8 cellular contexts compared by ENCODE assay signal in the genomic region with DNA sequence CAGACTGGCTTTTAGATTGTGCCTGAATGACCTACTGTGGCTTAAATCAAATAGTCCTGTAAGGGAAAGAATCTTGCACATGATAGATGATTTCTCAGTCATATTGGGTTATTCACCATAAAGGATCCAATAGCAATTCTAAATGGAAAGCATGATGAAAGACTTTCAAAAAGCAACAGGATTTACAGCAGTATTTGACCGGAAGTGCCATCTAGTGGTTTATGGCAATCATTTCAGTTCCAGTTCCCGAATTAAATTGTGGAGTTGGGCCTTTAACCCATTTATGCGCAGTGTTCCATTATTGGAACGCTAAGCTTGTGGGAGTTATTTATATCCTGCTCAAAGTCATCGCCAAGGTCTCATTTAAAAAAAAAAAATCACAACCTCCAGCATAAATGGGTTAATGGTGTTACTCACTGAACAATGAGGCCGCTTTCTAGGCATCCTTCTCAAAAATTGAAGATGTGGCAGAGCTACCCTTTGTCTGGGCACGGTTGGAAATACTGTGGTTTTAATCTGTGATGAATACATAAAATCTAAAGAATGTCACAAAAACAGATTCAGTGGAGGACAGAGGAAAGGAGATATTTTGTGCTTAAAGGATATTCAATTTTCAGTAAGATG.
DNase-seq lines count a peak whose midpoint lies in the region; ATAC-seq and TF ChIP-seq lines count a peak whose summit lies in the region.

No MANE protein-coding gene starts in this region.

- H4K20me1 ChIP-seq in IMR-90 (ENCODE audit: insufficient read depth, low read length): no peaks in the 10 kb centered on the region

- POLR2A ChIA-PET in IMR-90 (lab: Charles Lee; ENCODE audit: unreplicated experiment): no interaction called here

- H2BK120ac ChIP-seq in IMR-90 (ENCODE audit: low read depth, low read length): no peak overlapping the region

- no peaks in the 10 kb centered on the region for H3K9me1 ChIP-seq in IMR-90 (ENCODE audit: insufficient read depth, low read length)

- intact Hi-C loops in IMR-90 (cut with micrococcal nuclease): loop anchor here (1.0 to 5.0 kb wide), 2 partner anchors 111 to 198 kb away; a partner anchor contains a TSS
- intact Hi-C loops in ovary (cut with DNase I): loop anchor here in 1 of 4 donors (10.0 kb wide), 1 partner anchor 201 kb away; no protein-coding TSS in a partner anchor

- TF ChIP-seq EP300 in ovary (IDR thresholded peaks at IDR 0.05): no peak

- no peak overlapping the region for H2BK15ac ChIP-seq in IMR-90 (ENCODE audit: low read depth, low read length)

- H3K4ac ChIP-seq in IMR-90 (ENCODE audit: low read depth, low read length): no peak overlapping the region

- peak; percentile 49 for ATAC-seq in IMR-90 (ENCODE audit: low read depth)
- ATAC-seq in GM18517 (IDR thresholded peaks at IDR 0.05; ENCODE audit: unreplicated experiment): no peak
- ATAC-seq in HG03521 (IDR thresholded peaks at IDR 0.05; ENCODE audit: unreplicated experiment): no peak

- no peak overlapping the region for H3K18ac ChIP-seq in IMR-90 (ENCODE audit: low read depth, low read length)

- peaks cover 11 to 52% of the 10 kb centered on the region in 2 experiments; a peak in 3 of 4 replicates for H3K79me1 ChIP-seq in IMR-90 (ENCODE audit: low read depth in 1 of 2, low read length in 2 of 2)

- no TSS peak for BruUV-seq in IMR-90 (replicated peaks; lab: Mats Ljungman, UMichigan)

- H3K36me3 ChIP-seq in IMR-90 (ENCODE audit: control insufficient read depth, insufficient read depth, low read length) (no peaks in the 10 kb centered on the region), ovary (no peaks in the 10 kb centered on the region)

- H3K27ac ChIP-seq in IMR-90 (ENCODE audit: insufficient read depth, low read length): no peak overlapping the region
- no peak overlapping the region for H3K27ac ChIP-seq in ovary

- TF ChIP-seq POLR2A in IMR-90 (IDR thresholded peaks at IDR 0.05; ENCODE audit: low read depth, low read length) (no peak), ovary (IDR thresholded peaks at IDR 0.05) (no peak)

- H2BK20ac ChIP-seq in IMR-90 (ENCODE audit: low read depth, low read length): no peak overlapping the region

- H3K27me3 ChIP-seq in IMR-90 (ENCODE audit: control insufficient read depth, insufficient read depth, low read length) (no peaks in the 10 kb centered on the region), ovary (no peaks in the 10 kb centered on the region)

- no peak overlapping the region for H3K14ac ChIP-seq in IMR-90 (replicated peaks; ENCODE audit: low read depth, low read length)

- TF ChIP-seq CTCF in IMR-90 (conservative IDR thresholded peaks at IDR 0.05; ENCODE audit: low read depth, low read length) (peak; percentile 78), ovary (IDR thresholded peaks at IDR 0.05) (peak; percentile 28 to 75 (median 57))

- H3K4me2 ChIP-seq in IMR-90 (ENCODE audit: low read depth, low read length): no peak overlapping the region

- H3K9ac ChIP-seq in IMR-90 (ENCODE audit: low read depth, low read length): no peak overlapping the region

- DNase-seq in Caki2 (ENCODE audit: low read depth) (peak; percentile 31), IMR-90 (peak; percentile 77), RPMI7951 (ENCODE audit: low read depth) (peak; percentile 61), fibroblast of gingiva (ENCODE audit: low read depth) (peak; percentile 71), ovary (no peak), cortex of kidney (lab: John Stamatoyannopoulos, UW) (no peak)

- H2AFZ ChIP-seq in IMR-90 (replicated peaks; ENCODE audit: low read length, poor library complexity): no peak overlapping the region

- 29% methylated on average over 1 of the region's 7 CpGs; no CpG with 5 or more reads in 1 of the 2 experiments for WGBS in IMR-90 (ENCODE audit: extremely low coverage in 2 of 2, insufficient read length in 1 of 2), 2 experiments
- WGBS in ovary, 3 donors: 49 to 62% (median 53%) methylated on average over 7 of the region's 7 CpGs

- dilution Hi-C loops in IMR-90 (cut with HindIII; ENCODE audit: low sequenced_read_pairs, unreplicated experiment): no loop called here

- CTCF ChIA-PET in IMR-90 (lab: Yijun Ruan, JAX): interaction anchor here (0.6 kb wide), 2 partner anchors 150 to 1737 kb away, joined by 3 to 6 read pairs; no protein-coding TSS in a partner anchor

- H4K8ac ChIP-seq in IMR-90 (ENCODE audit: low read depth in 2 of 2, low read length in 2 of 2): no peak overlapping the region

- H2BK5ac ChIP-seq in IMR-90 (ENCODE audit: low read depth, low read length, poor library complexity, severe bottlenecking): no peak overlapping the region

- H3K4me1 ChIP-seq in IMR-90 (ENCODE audit: control insufficient read depth, insufficient read depth, low read length) (peaks cover 5% of the 10 kb centered on the region), ovary (ENCODE audit: insufficient read depth) (peaks cover 2% of the 10 kb centered on the region)

- H2AK9ac ChIP-seq in IMR-90 (replicated peaks; ENCODE audit: low read depth, low read length, poor library complexity): no peak overlapping the region

- no peak overlapping the region for H3K4me3 ChIP-seq in IMR-90 (ENCODE audit: insufficient read depth, low read depth, low read length)
- H3K4me3 ChIP-seq in ovary: no peak overlapping the region

- H3K56ac ChIP-seq in IMR-90 (ENCODE audit: extremely low read depth, insufficient read depth, low read length): no peak overlapping the region; the same call in 1 of the 2 replicates

- H2AK5ac ChIP-seq in IMR-90 (ENCODE audit: low read depth, low read length): no peak overlapping the region

- no peak overlapping the region for H4K91ac ChIP-seq in IMR-90 (ENCODE audit: insufficient read depth, low read depth, low read length)

- in situ Hi-C loops in Caki2 (cut with HindIII; ENCODE audit: low pct_unique_long_range_greater_than_20kb, low sequenced_read_pairs) (no loop called here), IMR-90 (cut with MboI; ENCODE audit: low sequenced_read_pairs) (loop anchor here (5.0 kb wide), 1 partner anchor 198 kb away; no protein-coding TSS in a partner anchor)

- TF ChIP-seq RAD21 in IMR-90 (IDR thresholded peaks at IDR 0.05; ENCODE audit: low read length): peak; percentile 90

- H3K9me3 ChIP-seq in IMR-90 (ENCODE audit: control insufficient read depth, insufficient read depth, low read length): no peaks in the 10 kb centered on the region
- no peaks in the 10 kb centered on the region for H3K9me3 ChIP-seq in ovary

- no peak overlapping the region for H4K5ac ChIP-seq in IMR-90 (ENCODE audit: low read depth, low read length)

- no peak overlapping the region for H3K23ac ChIP-seq in IMR-90 (ENCODE audit: low read depth, low read length)

TF ChIP-seq in IMR-90, 13 proteins besides CTCF, POLR2A, EP300 and RAD21:
- TF ChIP-seq MXI1 (IDR thresholded peaks at IDR 0.05; ENCODE audit: borderline replicate concordance, low read depth, low read length) (no peak), FOS (IDR thresholded peaks at IDR 0.05; ENCODE audit: low read depth, low read length) (no peak), CHD1 (IDR thresholded peaks at IDR 0.05; ENCODE audit: low read depth, low read length) (no peak), BHLHE40 (IDR thresholded peaks at IDR 0.05; ENCODE audit: low read depth, low read length) (no peak), SMC3 (IDR thresholded peaks at IDR 0.05; ENCODE audit: low read depth, low read length) (peak; percentile 86), CEBPB (IDR thresholded peaks at IDR 0.05; ENCODE audit: low read depth, low read length) (peak; percentile 80)
- TF ChIP-seq, protein P1, sequence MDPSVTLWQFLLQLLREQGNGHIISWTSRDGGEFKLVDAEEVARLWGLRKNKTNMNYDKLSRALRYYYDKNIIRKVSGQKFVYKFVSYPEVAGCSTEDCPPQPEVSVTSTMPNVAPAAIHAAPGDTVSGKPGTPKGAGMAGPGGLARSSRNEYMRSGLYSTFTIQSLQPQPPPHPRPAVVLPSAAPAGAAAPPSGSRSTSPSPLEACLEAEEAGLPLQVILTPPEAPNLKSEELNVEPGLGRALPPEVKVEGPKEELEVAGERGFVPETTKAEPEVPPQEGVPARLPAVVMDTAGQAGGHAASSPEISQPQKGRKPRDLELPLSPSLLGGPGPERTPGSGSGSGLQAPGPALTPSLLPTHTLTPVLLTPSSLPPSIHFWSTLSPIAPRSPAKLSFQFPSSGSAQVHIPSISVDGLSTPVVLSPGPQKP (IDR thresholded peaks at IDR 0.05; ENCODE audit: borderline replicate concordance, low read depth, low read length): no peak
TF ChIP-seq in IMR-90: peak in this region for 2.

Comparison
In these comparisons a context has a peak if more than half of its experiments do, and no peak if none do; other contexts are left out.
1. DNase-seq: peak in Caki2 (single experiment), IMR-90 (single experiment), RPMI7951 (single experiment) and fibroblast of gingiva (single experiment); none in ovary (0 of 5) and cortex of kidney (single experiment).